14 cellular contexts compared by ENCODE assay signal in the genomic region with DNA sequence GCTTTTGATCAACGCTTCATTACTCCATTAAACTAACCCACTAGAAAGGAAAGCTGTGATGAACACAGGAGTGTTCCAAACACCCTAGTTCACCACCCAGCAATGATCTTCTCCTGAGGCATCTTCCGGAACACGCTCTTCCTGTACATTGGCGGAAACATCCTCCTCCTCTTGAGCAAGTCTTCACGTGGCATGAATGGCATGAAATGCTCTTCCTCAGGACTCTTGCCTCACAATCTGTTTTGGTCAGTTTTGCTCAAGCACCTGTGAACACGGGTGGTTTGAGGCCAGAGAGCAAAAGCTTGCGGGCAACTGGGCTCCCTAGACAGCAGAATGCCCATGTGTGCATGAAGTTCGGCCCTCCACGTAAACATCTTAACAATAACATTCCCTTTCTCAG.
DNase-seq lines count a peak whose midpoint lies in the region.
"Had no signal": no experiment of that assay in that cellular context is flagged by ENCODE, and none has a peak within 500 bp of the region (broad histone marks: within the 10 kb centered on the region; RNA-seq: fewer than 3 reads in every experiment).

No MANE protein-coding gene starts in this region.

- H3K9me3 Mint-ChIP-seq in CD4-positive, alpha-beta memory T cell: peaks cover 0 to 7% (median 0%) of the 10 kb centered on the region in 8 donors
- no peaks in the 10 kb centered on the region for H3K9me3 Mint-ChIP-seq in activated naive CD4-positive, alpha-beta T cell treated with anti-CD3 and anti-CD28 coated beads for 36 hours

- no peaks in the 10 kb centered on the region for H3K27me3 ChIP-seq in BLaER1
- H3K27me3 ChIP-seq in CD4-positive, alpha-beta memory T cell (ENCODE audit: insufficient read depth, low read length): no peaks in the 10 kb centered on the region

- POLR2A ChIA-PET in CD4-positive, alpha-beta memory T cell (lab: Charles Lee; ENCODE audit: partially characterized antibody): no interaction called here

- no peak overlapping the region for H3K9ac ChIP-seq in BLaER1

- H4K20me1 ChIP-seq in BLaER1: no peaks in the 10 kb centered on the region

- intact Hi-C loops in CD4-positive, alpha-beta memory T cell (cut with micrococcal nuclease): no loop called here
- intact Hi-C loops in activated naive CD4-positive, alpha-beta T cell treated with anti-CD3 and anti-CD28 coated beads for 36 hours (cut with micrococcal nuclease): no loop called here

- no peak overlapping the region for H3K4me3 Mint-ChIP-seq in CD4-positive, alpha-beta memory T cell
- no peak overlapping the region for H3K4me3 Mint-ChIP-seq in activated naive CD4-positive, alpha-beta T cell treated with anti-CD3 and anti-CD28 coated beads for 36 hours
- H3K4me3 Mint-ChIP-seq: HFFc6 had no signal

- peaks cover 11% of the 10 kb centered on the region for H3K4me1 ChIP-seq in BLaER1
- H3K4me1 ChIP-seq in CD4-positive, alpha-beta memory T cell (ENCODE audit: insufficient read depth, low read length): no peaks in the 10 kb centered on the region
- H3K4me1 ChIP-seq: BE2C had no signal

- CTCF ChIA-PET in CD4-positive, alpha-beta memory T cell (lab: Charles Lee; ENCODE audit: partially characterized antibody): no interaction called here
- CTCF ChIA-PET in activated naive CD4-positive, alpha-beta T cell treated with anti-CD3 and anti-CD28 coated beads for 36 hours (lab: Charles Lee): no interaction called here

- no peak overlapping the region for H3K27ac ChIP-seq in BLaER1
- no peak overlapping the region for H3K27ac ChIP-seq in CD4-positive, alpha-beta memory T cell (ENCODE audit: low read depth, low read length)
- H3K27ac ChIP-seq: HL-60 had no signal

- H3K36me3 ChIP-seq in BLaER1: no peaks in the 10 kb centered on the region
- no peaks in the 10 kb centered on the region for H3K36me3 ChIP-seq in CD4-positive, alpha-beta memory T cell (ENCODE audit: insufficient read depth, low read length)
- H3K36me3 ChIP-seq: BE2C had no signal

- DNase-seq in globus pallidus (ENCODE audit: low spot score) (peak; percentile 57), midbrain (lab: John Stamatoyannopoulos, UW) (peak; percentile 21), superior temporal gyrus (ENCODE audit: extremely low spot score) (peak; percentile 22), NOMO-1 (lab: John Stamatoyannopoulos, UW; ENCODE audit: unreplicated experiment in 2 of 2) (no peak)
- no peak for DNase-seq in CD4-positive, alpha-beta memory T cell
- no peak for DNase-seq in activated naive CD4-positive, alpha-beta T cell treated with anti-CD3 and anti-CD28 coated beads for 36 hours
- DNase-seq: ACHN, BE2C, DMS53, GF-D8, HCEC 1CT, HFFc6 had no signal

- H3K27me3 Mint-ChIP-seq in CD4-positive, alpha-beta memory T cell: no peaks in the 10 kb centered on the region
- H3K27me3 Mint-ChIP-seq in activated naive CD4-positive, alpha-beta T cell treated with anti-CD3 and anti-CD28 coated beads for 36 hours (ENCODE audit: low read depth): no peaks in the 10 kb centered on the region

- no peaks in the 10 kb centered on the region for H3K4me1 Mint-ChIP-seq in CD4-positive, alpha-beta memory T cell
- no peaks in the 10 kb centered on the region for H3K4me1 Mint-ChIP-seq in activated naive CD4-positive, alpha-beta T cell treated with anti-CD3 and anti-CD28 coated beads for 36 hours (ENCODE audit: low read depth)

- H3K4me3 ChIP-seq in BLaER1: no peak overlapping the region
- no peak overlapping the region for H3K4me3 ChIP-seq in CD4-positive, alpha-beta memory T cell (ENCODE audit: low read length in 2 of 2)

- H3K4me2 ChIP-seq in BLaER1: 0 out of 2 replicates have a peak overlapping the region, but pooled peaks have one; percentile 21

- no peaks in the 10 kb centered on the region for H3K36me3 Mint-ChIP-seq in CD4-positive, alpha-beta memory T cell
- H3K36me3 Mint-ChIP-seq in activated naive CD4-positive, alpha-beta T cell treated with anti-CD3 and anti-CD28 coated beads for 36 hours (ENCODE audit: low read depth): no peaks in the 10 kb centered on the region

- no peak overlapping the region for H3K27ac Mint-ChIP-seq in CD4-positive, alpha-beta memory T cell
- no peak overlapping the region for H3K27ac Mint-ChIP-seq in activated naive CD4-positive, alpha-beta T cell treated with anti-CD3 and anti-CD28 coated beads for 36 hours
- H3K27ac Mint-ChIP-seq: HFFc6 had no signal

- H3K9me3 ChIP-seq in BLaER1: no peaks in the 10 kb centered on the region
- no peaks in the 10 kb centered on the region for H3K9me3 ChIP-seq in CD4-positive, alpha-beta memory T cell (ENCODE audit: control insufficient read depth in 1 of 2, low read length in 2 of 2)
- H3K9me3 ChIP-seq: BE2C had no signal

Comparison
In these comparisons a context has a peak if more than half of its experiments do, and no peak if none do; other contexts are left out.
1. DNase-seq: peak in globus pallidus (single experiment), midbrain (single experiment) and superior temporal gyrus (single experiment); none in NOMO-1 (0 of 2), CD4-positive, alpha-beta memory T cell (0 of 5) and activated naive CD4-positive, alpha-beta T cell treated with anti-CD3 and anti-CD28 coated beads for 36 hours (single experiment).